Comparison of ENCODE assay signal across 13 cellular contexts in the genomic region with DNA sequence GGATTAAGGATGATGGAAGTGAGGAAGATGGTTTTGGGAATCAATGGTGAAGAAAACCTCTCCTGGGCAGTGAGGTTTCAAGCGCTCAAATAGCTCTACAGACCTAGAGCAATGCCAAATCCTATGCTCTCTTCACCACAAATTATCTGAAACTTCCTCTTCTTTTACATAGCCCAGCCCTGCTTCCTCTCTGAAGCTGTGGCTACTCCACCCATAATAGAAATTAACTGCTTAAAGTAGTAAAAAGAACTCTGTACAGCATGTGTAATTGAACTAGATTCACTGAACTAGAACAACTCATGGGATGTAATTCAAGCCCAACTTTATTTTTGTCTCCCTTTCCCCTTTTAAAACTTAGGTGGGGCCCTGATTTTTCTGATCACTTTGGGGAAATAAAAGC. TPM values are rescaled to one million over a fixed set of nuclear protein-coding genes. Genes with fewer than 3 reads are reported as not detected.
DNase-seq lines count a peak whose midpoint lies in the region; ATAC-seq and TF ChIP-seq lines count a peak whose summit lies in the region.
"Had no signal": no experiment of that assay in that cellular context is flagged by ENCODE, and none has a peak within 500 bp of the region (broad histone marks: within the 10 kb centered on the region; RNA-seq: fewer than 3 reads in every experiment).

No MANE protein-coding gene starts in this region.

- no peaks in the 10 kb centered on the region for H3K36me3 ChIP-seq in BLaER1
- no peaks in the 10 kb centered on the region for H3K36me3 ChIP-seq in hepatocyte (replicated peaks; ENCODE audit: insufficient read depth, low read depth)
- H3K36me3 ChIP-seq: upper lobe of left lung had no signal

- no peak overlapping the region for H3K4me3 ChIP-seq in BLaER1
- H3K4me3 ChIP-seq in hepatocyte: no peak overlapping the region
- H3K4me3 ChIP-seq: GM23248, smooth muscle cell, upper lobe of left lung had no signal

- intact Hi-C loops in activated CD4-positive, alpha-beta T cell treated with anti-CD3 and anti-CD28 coated beads for 36 hours (cut with DNase I, micrococcal nuclease): no loop called here

- H2AFZ ChIP-seq in hepatocyte: no peak overlapping the region
- H2AFZ ChIP-seq: GM23248 had no signal

- CTCF ChIA-PET in activated CD4-positive, alpha-beta T cell treated with anti-CD3 and anti-CD28 coated beads for 36 hours (lab: Charles Lee): interaction anchor here (0.6 to 1.0 kb wide), 2 partner anchors 55 to 305 kb away, joined by 3 to 4 read pairs; no protein-coding TSS in a partner anchor

- H3K27me3 Mint-ChIP-seq in activated CD4-positive, alpha-beta T cell treated with anti-CD3 and anti-CD28 coated beads for 36 hours: no peaks in the 10 kb centered on the region

- H3K27ac ChIP-seq in BLaER1: no peak overlapping the region
- H3K27ac ChIP-seq in hepatocyte: peak overlapping the region; percentile 12
- H3K27ac ChIP-seq: GM23248, upper lobe of left lung had no signal

- H4K20me1 ChIP-seq in BLaER1 (no peaks in the 10 kb centered on the region), hepatocyte (ENCODE audit: insufficient read depth, poor library complexity, severe bottlenecking) (no peaks in the 10 kb centered on the region)

- H3K79me2 ChIP-seq in hepatocyte: no peaks in the 10 kb centered on the region

- H3K27me3 ChIP-seq in BLaER1 (no peaks in the 10 kb centered on the region), hepatocyte (no peaks in the 10 kb centered on the region)
- H3K27me3 ChIP-seq: upper lobe of left lung had no signal

- no peak overlapping the region for H3K4me3 Mint-ChIP-seq in activated CD4-positive, alpha-beta T cell treated with anti-CD3 and anti-CD28 coated beads for 36 hours
- H3K4me3 Mint-ChIP-seq: nephron progenitor cell had no signal

- no peaks in the 10 kb centered on the region for H3K9me2 ChIP-seq in hepatocyte (replicated peaks; ENCODE audit: insufficient read depth)

- DNase-seq in NAMALWA (ENCODE audit: low spot score) (peak; percentile 26), hepatocyte (ENCODE audit: low spot score) (no peak), nucleus accumbens (lab: John Stamatoyannopoulos, UW) (no peak), HCEC 1CT (no peak)
- no peak for DNase-seq in activated CD4-positive, alpha-beta T cell treated with anti-CD3 and anti-CD28 coated beads for 36 hours
- DNase-seq: GM23248, nephron progenitor cell, PC-3, upper lobe of left lung had no signal

- H3K9ac ChIP-seq in BLaER1: no peak overlapping the region
- H3K9ac ChIP-seq: GM23248 had no signal

- H3K4me1 ChIP-seq in BLaER1: peaks cover 18% of the 10 kb centered on the region
- peaks cover 12% of the 10 kb centered on the region for H3K4me1 ChIP-seq in hepatocyte (ENCODE audit: insufficient read depth)
- H3K4me1 ChIP-seq: upper lobe of left lung had no signal

- no peaks in the 10 kb centered on the region for H3K36me3 Mint-ChIP-seq in activated CD4-positive, alpha-beta T cell treated with anti-CD3 and anti-CD28 coated beads for 36 hours (ENCODE audit: low read depth)

- peaks cover 8% of the 10 kb centered on the region for H3K4me1 Mint-ChIP-seq in activated CD4-positive, alpha-beta T cell treated with anti-CD3 and anti-CD28 coated beads for 36 hours

- no peaks in the 10 kb centered on the region for H3K9me3 Mint-ChIP-seq in activated CD4-positive, alpha-beta T cell treated with anti-CD3 and anti-CD28 coated beads for 36 hours (ENCODE audit: low read depth)
- H3K9me3 Mint-ChIP-seq: nephron progenitor cell had no signal

- 92% methylated on average over 1 of the region's 1 CpG for WGBS in hepatocyte (ENCODE audit: low lambda C conversion rate, missing lambda C conversion rate)

- POLR2A ChIA-PET in activated CD4-positive, alpha-beta T cell treated with anti-CD3 and anti-CD28 coated beads for 36 hours (lab: Charles Lee): no interaction called here

- H3K4me2 ChIP-seq in BLaER1 (peak overlapping the region; percentile 66), hepatocyte (no peak overlapping the region)
- H3K4me2 ChIP-seq: smooth muscle cell had no signal

- peak; percentile 65 for ATAC-seq in GM21423 (IDR thresholded peaks at IDR 0.05; ENCODE audit: unreplicated experiment)
- no peak for ATAC-seq in activated CD4-positive, alpha-beta T cell treated with anti-CD3 and anti-CD28 coated beads for 36 hours
- no peak for ATAC-seq in GM21526 (IDR thresholded peaks at IDR 0.05; ENCODE audit: low FRiP score, unreplicated experiment)
- ATAC-seq: PC-3 had no signal

- no peak overlapping the region for H3K27ac Mint-ChIP-seq in activated CD4-positive, alpha-beta T cell treated with anti-CD3 and anti-CD28 coated beads for 36 hours
- H3K27ac Mint-ChIP-seq: nephron progenitor cell had no signal

- H3K9me3 ChIP-seq in BLaER1: no peaks in the 10 kb centered on the region
- no peaks in the 10 kb centered on the region for H3K9me3 ChIP-seq in hepatocyte (ENCODE audit: low read depth)
- H3K9me3 ChIP-seq: upper lobe of left lung had no signal

- no peak for TF ChIP-seq CTCF in hepatocyte (IDR thresholded peaks at IDR 0.05; ENCODE audit: poor library complexity)

RNA-seq across cellular contexts. Expression of a gene that starts 20.4 kb away (rescaled TPM):
- total RNA-seq in hepatocyte: 16.9 and 19.2 TPM in 2 replicates
- 9.2 and 16.5 TPM in 2 replicates for polyA plus RNA-seq in hepatocyte
- total RNA-seq in activated CD4-positive, alpha-beta T cell treated with anti-CD3 and anti-CD28 coated beads for 36 hours: 1 to 10 TPM; 4.7 to 4.8 TPM

RNA-seq across cellular contexts. Expression of a gene that starts 20.9 kb away (rescaled TPM):
- 64.4 and 66.2 TPM in 2 replicates for total RNA-seq in hepatocyte
- 52.6 and 65.5 TPM in 2 replicates for polyA plus RNA-seq in hepatocyte
- 1 to 10 TPM; 8.5 to 9.1 TPM for total RNA-seq in activated CD4-positive, alpha-beta T cell treated with anti-CD3 and anti-CD28 coated beads for 36 hours
